ENCODE assay signal across 9 cellular contexts in genomic region chr17:35879748-35880654, GRCh38. TPM values are rescaled to one million over a fixed set of nuclear protein-coding genes. Genes with fewer than 3 reads are reported as not detected.
DNase-seq lines count a peak whose midpoint lies in the region; ATAC-seq and TF ChIP-seq lines count a peak whose summit lies in the region.
"Had no signal": no experiment of that assay in that cellular context is flagged by ENCODE, and none has a peak within 500 bp of the region (broad histone marks: within the 10 kb centered on the region; RNA-seq: fewer than 3 reads in every experiment).

Gene CCL5, minus strand, starts transcription at chr17:35880360.

- H3K4me1 ChIP-seq in mucosa of descending colon (ENCODE audit: low read depth) = no peaks in the 10 kb centered on the region

- TF ChIP-seq CTCF in mucosa of descending colon (IDR thresholded peaks at IDR 0.05) = no peak
- no peak for TF ChIP-seq CTCF in foreskin fibroblast (IDR thresholded peaks at IDR 0.05; ENCODE audit: low read depth, low read length)

- ATAC-seq in GM19452 (IDR thresholded peaks at IDR 0.05; ENCODE audit: unreplicated experiment) = peak; percentile 91
- ATAC-seq in HG03469 (IDR thresholded peaks at IDR 0.05; ENCODE audit: unreplicated experiment) = peak; percentile 87
- peak; percentile 84 for ATAC-seq in mucosa of descending colon
- ATAC-seq in left ventricle myocardium superior = no peak

- H3K9me3 ChIP-seq in mucosa of descending colon = no peaks in the 10 kb centered on the region
- H3K9me3 ChIP-seq: heart left ventricle had no signal

- intact Hi-C loops in mucosa of descending colon (cut with DNase I, micrococcal nuclease) = no loop called here
- intact Hi-C loops in left ventricle myocardium superior (cut with micrococcal nuclease) = no loop called here

- H3K36me3 ChIP-seq in mucosa of descending colon (ENCODE audit: low read depth) = no peaks in the 10 kb centered on the region
- H3K36me3 ChIP-seq: heart left ventricle had no signal

- no peak within 1 kb of the TSS for H3K4me3 ChIP-seq in mucosa of descending colon
- H3K4me3 ChIP-seq in foreskin fibroblast (ENCODE audit: low read depth in 1 of 2, low read length in 2 of 2) = no peak within 1 kb of the TSS

- DNase-seq in GF-D8 (lab: John Stamatoyannopoulos, UW) = peak; percentile 68
- DNase-seq in activated CD4-positive, alpha-beta T cell treated with anti-CD3 and anti-CD28 coated beads, Interleukin-2, amount 50 U/mL, for 4 hours = peak; percentile 16 to 17
- peak; percentile 41 to 59 (median 54) for DNase-seq in mucosa of descending colon
- DNase-seq in hypothalamus (lab: John Stamatoyannopoulos, UW) = no peak
- DNase-seq in foreskin fibroblast = no peak
- DNase-seq in left ventricle myocardium superior = no peak
- DNase-seq: heart left ventricle had no signal

RNA-seq across cellular contexts. Expression of gene CCL5, which starts in this region (rescaled TPM):
- total RNA-seq in mucosa of descending colon (10 to 100 TPM in 2 of 3 donors, 1 to 10 TPM in 1; 8.4 to 20.6 (median 13.7) TPM), left ventricle myocardium superior (4.2 TPM)

Comparison
In these comparisons a context has a peak if more than half of its experiments do, and no peak if none do; other contexts are left out.
1. DNase-seq: peak in GF-D8 (single experiment), activated CD4-positive, alpha-beta T cell treated with anti-CD3 and anti-CD28 coated beads, Interleukin-2, amount 50 U/mL, for 4 hours (2 of 2) and mucosa of descending colon (3 of 3); none in hypothalamus (0 of 51), foreskin fibroblast (0 of 2) and left ventricle myocardium superior (single experiment).